In genomic region chr16:75148311-75149195, GRCh38 we compare ENCODE assay signal across 8 cellular contexts. TPM values are rescaled to one million over a fixed set of nuclear protein-coding genes. Genes with fewer than 3 reads are reported as not detected.
DNase-seq lines count a peak whose midpoint lies in the region; ATAC-seq and TF ChIP-seq lines count a peak whose summit lies in the region.

Gene ZFP1, plus strand, starts transcription at chr16:75148524. Its CDS starts 4,428 bp downstream, at chr16:75152952.

- H3K9ac ChIP-seq in liver (ENCODE audit: low read depth in 1 of 2, low read length in 2 of 2), result peak within 1 kb of the TSS; percentile 30 to 53

- H3K36me3 Mint-ChIP-seq in CD4-positive, alpha-beta T cell (ENCODE audit: low read depth), result peaks cover 37% of the 10 kb centered on the region

- H3K27ac ChIP-seq in CD4-positive, alpha-beta T cell (ENCODE audit: low read depth, low read length), result peak within 1 kb of the TSS; percentile 88
- peak within 1 kb of the TSS; percentile 88 to 91 for H3K27ac ChIP-seq in liver (ENCODE audit: low read depth in 1 of 2, low read length in 2 of 2)

- WGBS in liver, result 3% methylated on average over 93 of the region's 93 CpGs

- peak within 1 kb of the TSS; percentile 81 to 96 (median 84) for H3K4me3 ChIP-seq in liver (ENCODE audit: low read depth in 1 of 3, low read length in 3 of 3)

- no peaks in the 10 kb centered on the region for H3K27me3 ChIP-seq in CD4-positive, alpha-beta T cell (ENCODE audit: control insufficient read depth, insufficient read depth, low read length)
- no peaks in the 10 kb centered on the region for H3K27me3 ChIP-seq in liver (ENCODE audit: control insufficient read depth in 4 of 4, insufficient read depth in 4 of 4, low read length in 3 of 4)

- no peak for TF ChIP-seq CTCF in CD4-positive, alpha-beta T cell (IDR thresholded peaks at IDR 0.05)
- no peak for TF ChIP-seq CTCF in liver (IDR thresholded peaks at IDR 0.05; ENCODE audit: low read depth, low read length, missing input control)

- TF ChIP-seq RAD21 in liver (IDR thresholded peaks at IDR 0.05), result no peak

- H3K4me1 ChIP-seq in liver (ENCODE audit: control insufficient read depth in 4 of 4, insufficient read depth in 4 of 4, low read length in 3 of 4), result peaks cover 0 to 7% (median 2%) of the 10 kb centered on the region in 4 donors

- H3K27ac Mint-ChIP-seq in CD4-positive, alpha-beta T cell, result peak within 1 kb of the TSS; percentile 88

- CTCF ChIA-PET in CD4-positive, alpha-beta T cell (lab: Charles Lee), result interaction anchor here (0.9 kb wide), 1 partner anchor 37 kb away, joined by 4 read pairs; no protein-coding TSS in a partner anchor

- H3K4me3 Mint-ChIP-seq in CD4-positive, alpha-beta T cell, result peak within 1 kb of the TSS; percentile 94

- H3K4me1 Mint-ChIP-seq in CD4-positive, alpha-beta T cell (ENCODE audit: low read depth), result peaks cover 22% of the 10 kb centered on the region

- no peaks in the 10 kb centered on the region for H3K27me3 Mint-ChIP-seq in CD4-positive, alpha-beta T cell

- DNase-seq in CD4-positive, alpha-beta T cell, result peak; percentile 91 to 94 (median 92)
- DNase-seq in NCI-H82 (lab: John Stamatoyannopoulos, UW) (peak; percentile 98), dermis microvascular lymphatic vessel endothelial cell (ENCODE audit: low read depth in 2 of 2) (peak; percentile 69 to 92)
- DNase-seq in activated CD4-positive, alpha-beta T cell treated with anti-CD3 and anti-CD28 coated beads, Interleukin-2, amount 50 U/mL, for 4 hours, result peak; percentile 93 to 94
- DNase-seq in stimulated activated CD4-positive, alpha-beta T cell treated with anti-CD3 and anti-CD28 coated beads, Interleukin-4, amount 100 ng/mL, for 1 hour, result peak; percentile 95

- POLR2A ChIA-PET in CD4-positive, alpha-beta T cell (lab: Charles Lee), result interaction anchor here (0.6 to 1.2 kb wide), 2 partner anchors 164 to 532 kb away, joined by 3 to 5 read pairs; partner anchors contain the start of gene WDR59

- H3K9me3 Mint-ChIP-seq in CD4-positive, alpha-beta T cell, result peaks cover 13% of the 10 kb centered on the region

- H3K36me3 ChIP-seq in liver (ENCODE audit: control insufficient read depth in 4 of 4, insufficient read depth in 3 of 4, low read depth in 1 of 4, low read length in 3 of 4), result peaks cover 2 to 23% (median 15%) of the 10 kb centered on the region in 4 donors

- ATAC-seq in CD4-positive, alpha-beta T cell (ENCODE audit: poor library complexity), result peak; percentile 91
- ATAC-seq in GM19452 (IDR thresholded peaks at IDR 0.05; ENCODE audit: unreplicated experiment), result peak; percentile 87
- peak; percentile 46 for ATAC-seq in HG03575 (IDR thresholded peaks at IDR 0.05; ENCODE audit: extremely low read depth, insufficient number of reproducible peaks, low FRiP score, unreplicated experiment)

- H3K9me3 ChIP-seq in CD4-positive, alpha-beta T cell (ENCODE audit: control insufficient read depth, low read length), result peaks cover 14% of the 10 kb centered on the region
- no peaks in the 10 kb centered on the region for H3K9me3 ChIP-seq in liver (ENCODE audit: control insufficient read depth in 4 of 4, low read length in 3 of 4)

- intact Hi-C loops in CD4-positive, alpha-beta T cell (cut with DNase I, micrococcal nuclease), result loop anchor here (2.0 to 10.0 kb wide), 4 partner anchors 74 to 851 kb away; partner anchors contain the start of genes GABARAPL2 (in 1 of the 2), PSMD7 (in 1 of the 2) and RFWD3 (in 1 of the 2)

TF ChIP-seq in liver, 16 proteins besides CTCF, POLR2A, EP300 and RAD21:
- no peak for TF ChIP-seq NR2F2 (IDR thresholded peaks at IDR 0.05)
- TF ChIP-seq, protein P1, sequence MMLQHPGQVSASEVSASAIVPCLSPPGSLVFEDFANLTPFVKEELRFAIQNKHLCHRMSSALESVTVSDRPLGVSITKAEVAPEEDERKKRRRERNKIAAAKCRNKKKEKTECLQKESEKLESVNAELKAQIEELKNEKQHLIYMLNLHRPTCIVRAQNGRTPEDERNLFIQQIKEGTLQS (IDR thresholded peaks at IDR 0.05), result no peak
- TF ChIP-seq, protein P2, sequence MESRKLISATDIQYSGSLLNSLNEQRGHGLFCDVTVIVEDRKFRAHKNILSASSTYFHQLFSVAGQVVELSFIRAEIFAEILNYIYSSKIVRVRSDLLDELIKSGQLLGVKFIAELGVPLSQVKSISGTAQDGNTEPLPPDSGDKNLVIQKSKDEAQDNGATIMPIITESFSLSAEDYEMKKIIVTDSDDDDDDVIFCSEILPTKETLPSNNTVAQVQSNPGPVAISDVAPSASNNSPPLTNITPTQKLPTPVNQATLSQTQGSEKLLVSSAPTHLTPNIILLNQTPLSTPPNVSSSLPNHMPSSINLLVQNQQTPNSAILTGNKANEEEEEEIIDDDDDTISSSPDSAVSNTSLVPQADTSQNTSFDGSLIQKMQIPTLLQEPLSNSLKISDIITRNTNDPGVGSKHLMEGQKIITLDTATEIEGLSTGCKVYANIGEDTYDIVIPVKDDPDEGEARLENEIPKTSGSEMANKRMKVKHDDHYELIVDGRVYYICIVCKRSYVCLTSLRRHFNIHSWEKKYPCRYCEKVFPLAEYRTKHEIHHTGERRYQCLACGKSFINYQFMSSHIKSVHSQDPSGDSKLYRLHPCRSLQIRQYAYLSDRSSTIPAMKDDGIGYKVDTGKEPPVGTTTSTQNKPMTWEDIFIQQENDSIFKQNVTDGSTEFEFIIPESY (IDR thresholded peaks at IDR 0.05), result no peak
- TF ChIP-seq MAX (IDR thresholded peaks at IDR 0.05), result no peak
- no peak for TF ChIP-seq RXRA (IDR thresholded peaks at IDR 0.05)
- no peak for TF ChIP-seq FOXA1 (IDR thresholded peaks at IDR 0.05)
- no peak for TF ChIP-seq JUND (IDR thresholded peaks at IDR 0.05)
- TF ChIP-seq EGR1 (IDR thresholded peaks at IDR 0.05; ENCODE audit: low read depth in 2 of 2), result no peak
- no peak for TF ChIP-seq SP1 (IDR thresholded peaks at IDR 0.05)
- no peak for TF ChIP-seq HNF4A (conservative IDR thresholded peaks at IDR 0.05)
- TF ChIP-seq FOXA2 (IDR thresholded peaks at IDR 0.05), result no peak
- TF ChIP-seq TAF1 (conservative IDR thresholded peaks at IDR 0.05), result no peak

RNA-seq across cellular contexts. Expression of gene ZFP1, which starts in this region (rescaled TPM):
- total RNA-seq in CD4-positive, alpha-beta T cell, result 1 to 10 TPM; 6.2 to 7.5 TPM
- total RNA-seq in dermis microvascular lymphatic vessel endothelial cell, result 7.7 and 9.9 TPM in 2 replicates
- total RNA-seq in liver, result 1 to 10 TPM; 8.1 to 8.5 TPM
- polyA plus RNA-seq in liver, result 1 to 10 TPM; 3.8 to 4.0 TPM

Comparison
In these comparisons a context has a peak if more than half of its experiments do, and no peak if none do; other contexts are left out.
1. Peak in every context shown above with its lines: DNase-seq, ATAC-seq, H3K4me3 ChIP-seq and H3K27ac ChIP-seq.